8 cellular contexts compared by ENCODE assay signal in genomic region chr9:113410207-113411158, GRCh38. TPM values are rescaled to one million over a fixed set of nuclear protein-coding genes. Genes with fewer than 3 reads are reported as not detected.
DNase-seq lines count a peak whose midpoint lies in the region; ATAC-seq and TF ChIP-seq lines count a peak whose summit lies in the region.

Gene C9orf43 (plus strand): TSS chr9:113410747. CDS start chr9:113413494, 2,747 bp downstream.
Gene POLE3 (minus strand): TSS chr9:113410675. CDS start chr9:113410293, 382 bp downstream.

- H3K27ac Mint-ChIP-seq in activated T-cell treated with anti-CD3 and anti-CD28 coated beads, Interleukin-2, amount 50 U/mL, for 24 hours: peak within 1 kb of the TSS; percentile 99

- TF ChIP-seq EP300 in Ishikawa (IDR thresholded peaks at IDR 0.05; ENCODE audit: borderline replicate concordance): peak; percentile 37; the same call in 1 of the 2 replicates

- TF ChIP-seq RAD21 in Ishikawa (IDR thresholded peaks at IDR 0.05; ENCODE audit: low read depth): no peak

- peak within 1 kb of the TSS; percentile 98 to 99 for H3K27ac ChIP-seq in esophagus (ENCODE audit: low read depth in 2 of 2, low read length in 1 of 2)

- H3K36me3 Mint-ChIP-seq in activated T-cell treated with anti-CD3 and anti-CD28 coated beads, Interleukin-2, amount 50 U/mL, for 24 hours (ENCODE audit: low read depth): peaks cover 49% of the 10 kb centered on the region

- peak within 1 kb of the TSS; percentile 94 for H3K4me3 Mint-ChIP-seq in activated T-cell treated with anti-CD3 and anti-CD28 coated beads, Interleukin-2, amount 50 U/mL, for 24 hours

- peaks cover 37% of the 10 kb centered on the region for H3K4me1 Mint-ChIP-seq in activated T-cell treated with anti-CD3 and anti-CD28 coated beads, Interleukin-2, amount 50 U/mL, for 24 hours (ENCODE audit: low read depth)

- peaks cover 0 to 4% of the 10 kb centered on the region in 2 donors for H3K4me1 ChIP-seq in esophagus (ENCODE audit: control insufficient read depth in 2 of 2, insufficient read depth in 2 of 2, low read length in 1 of 2)
- H3K4me1 ChIP-seq in mucosa of stomach (ENCODE audit: control insufficient read depth, insufficient read depth, low read length): no peaks in the 10 kb centered on the region

- H3K4me3 ChIP-seq in esophagus (ENCODE audit: low read depth in 1 of 2, low read length in 2 of 2) (peak within 1 kb of the TSS; percentile 72 to 83), mucosa of stomach (ENCODE audit: low read length) (peak within 1 kb of the TSS; percentile 91)

- H3K27me3 ChIP-seq in esophagus (ENCODE audit: control insufficient read depth in 1 of 2, insufficient read depth in 2 of 2, low read length in 2 of 2) (no peaks in the 10 kb centered on the region), mucosa of stomach (ENCODE audit: control insufficient read depth, insufficient read depth, low read length) (no peaks in the 10 kb centered on the region)

- H3K9me3 ChIP-seq in esophagus (ENCODE audit: control insufficient read depth in 2 of 2, insufficient read depth in 1 of 2, low read depth in 1 of 2, low read length in 1 of 2): no peaks in the 10 kb centered on the region
- H3K9me3 ChIP-seq in mucosa of stomach (ENCODE audit: control insufficient read depth, low read length): no peaks in the 10 kb centered on the region

- no peaks in the 10 kb centered on the region for H3K9me3 Mint-ChIP-seq in activated T-cell treated with anti-CD3 and anti-CD28 coated beads, Interleukin-2, amount 50 U/mL, for 24 hours

- 0 to 1% methylated on average over 71 to 72 of the region's 72 CpGs for WGBS in esophagus, 2 donors

- peak; percentile 92 for ATAC-seq in GM21619 (IDR thresholded peaks at IDR 0.05; ENCODE audit: unreplicated experiment)

- peak; percentile 95 for DNase-seq in DMS153 treated with DMSO at 0.1 percent for 48 hours (lab: John Stamatoyannopoulos, UW; ENCODE audit: unreplicated experiment)
- peak; percentile 65 for DNase-seq in OCI-M2 (lab: John Stamatoyannopoulos, UW; ENCODE audit: unreplicated experiment)
- DNase-seq in activated T-cell treated with anti-CD3 and anti-CD28 coated beads, Interleukin-2, amount 50 U/mL, for 24 hours: peak; percentile 98
- DNase-seq in stimulated activated CD8-positive, alpha-beta memory T cell treated with anti-CD3 and anti-CD28 coated beads, Interleukin-4, amount 100 ng/mL, for 48 hours: peak; percentile 97

- H3K36me3 ChIP-seq in esophagus (ENCODE audit: control insufficient read depth in 2 of 2, insufficient read depth in 2 of 2, low read length in 1 of 2) (peaks cover 0 to 6% of the 10 kb centered on the region in 2 donors), mucosa of stomach (ENCODE audit: control insufficient read depth, insufficient read depth, low read length) (peaks cover 6% of the 10 kb centered on the region)

- no peaks in the 10 kb centered on the region for H3K27me3 Mint-ChIP-seq in activated T-cell treated with anti-CD3 and anti-CD28 coated beads, Interleukin-2, amount 50 U/mL, for 24 hours

- peak within 1 kb of the TSS; percentile 90 for H3K9ac ChIP-seq in mucosa of stomach (ENCODE audit: low read length)

TF ChIP-seq in Ishikawa, 13 proteins besides CTCF, POLR2A, EP300 and RAD21:
- TF ChIP-seq MAX (IDR thresholded peaks at IDR 0.05): peak; percentile 97
- TF ChIP-seq TAF1 (IDR thresholded peaks at IDR 0.05; ENCODE audit: low read depth): peak; percentile 67
- TF ChIP-seq ZBTB7A (IDR thresholded peaks at IDR 0.05; ENCODE audit: low read depth): 0 out of 2 replicates have a peak, but pooled peaks have one; percentile 27
- TF ChIP-seq CEBPB (IDR thresholded peaks at IDR 0.05): 0 out of 2 replicates have a peak, but pooled peaks have one; percentile 10
- no peak; the same call in 1 of the 2 replicates for TF ChIP-seq CREB1 (IDR thresholded peaks at IDR 0.05; ENCODE audit: low read depth)
- no peak; the same call in none of the 2 replicates for TF ChIP-seq TCF12 (IDR thresholded peaks at IDR 0.05; ENCODE audit: low read depth)
- TF ChIP-seq FOXM1 (IDR thresholded peaks at IDR 0.05; ENCODE audit: borderline replicate concordance, low read depth): no peak; the same call in 1 of the 2 replicates
- TF ChIP-seq EGR1 (IDR thresholded peaks at IDR 0.05): peak; percentile 94
- peak; percentile 37 for TF ChIP-seq TEAD4 (IDR thresholded peaks at IDR 0.05)
- 0 out of 2 replicates have a peak, but pooled peaks have one; percentile 16 for TF ChIP-seq NFIC (IDR thresholded peaks at IDR 0.05)
- no peak for TF ChIP-seq REST (IDR thresholded peaks at IDR 0.05; ENCODE audit: low read depth)
- TF ChIP-seq YY1 (IDR thresholded peaks at IDR 0.05; ENCODE audit: low read depth): peak; percentile 81
- TF ChIP-seq USF1 (IDR thresholded peaks at IDR 0.05): peak; percentile 97

RNA-seq across cellular contexts. Expression of gene C9orf43, which starts in this region (rescaled TPM):
- under 1 TPM; 0.20 to 0.33 TPM for polyA plus RNA-seq in esophagus

RNA-seq across cellular contexts. Expression of gene POLE3, which starts in this region (rescaled TPM):
- polyA plus RNA-seq in esophagus: 10 to 100 TPM; 17.4 to 38.9 TPM

Comparison
In these comparisons a context has a peak if more than half of its experiments do, and no peak if none do; other contexts are left out.
1. Peak in every context shown above with its lines: DNase-seq, ATAC-seq, H3K4me3 ChIP-seq and H3K27ac ChIP-seq.